In the genomic region with DNA sequence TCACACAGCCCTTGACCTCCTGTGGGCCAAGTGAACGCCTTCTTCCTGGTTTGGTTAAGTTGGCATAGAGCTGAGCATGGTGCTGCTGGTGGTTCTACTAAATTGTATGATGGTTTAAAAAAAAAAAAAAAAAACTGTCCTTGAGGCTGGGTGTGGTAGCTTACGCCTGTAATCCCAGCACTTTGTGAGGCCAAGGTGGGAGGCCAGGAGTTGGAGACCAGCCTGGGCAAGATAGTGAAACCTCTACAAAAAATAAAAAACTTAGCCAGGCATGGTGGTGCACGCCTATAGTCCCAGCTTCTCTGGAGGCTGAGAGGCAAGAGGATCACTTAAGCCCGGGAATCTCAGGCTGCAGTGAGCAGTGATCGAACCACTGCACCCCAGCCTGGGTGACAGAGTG, we compare ENCODE assay signal across 1 cellular context.
TF ChIP-seq lines count a peak whose summit lies in the region.

No MANE protein-coding gene starts in this region.

TF ChIP-seq in WTC11, 78 proteins besides CTCF, POLR2A, EP300 and RAD21:
- TF ChIP-seq, protein P1, sequence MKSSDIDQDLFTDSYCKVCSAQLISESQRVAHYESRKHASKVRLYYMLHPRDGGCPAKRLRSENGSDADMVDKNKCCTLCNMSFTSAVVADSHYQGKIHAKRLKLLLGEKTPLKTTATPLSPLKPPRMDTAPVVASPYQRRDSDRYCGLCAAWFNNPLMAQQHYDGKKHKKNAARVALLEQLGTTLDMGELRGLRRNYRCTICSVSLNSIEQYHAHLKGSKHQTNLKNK (CRISPR knock-in tag; IDR thresholded peaks at IDR 0.05) = no peak
- TF ChIP-seq, protein P2, sequence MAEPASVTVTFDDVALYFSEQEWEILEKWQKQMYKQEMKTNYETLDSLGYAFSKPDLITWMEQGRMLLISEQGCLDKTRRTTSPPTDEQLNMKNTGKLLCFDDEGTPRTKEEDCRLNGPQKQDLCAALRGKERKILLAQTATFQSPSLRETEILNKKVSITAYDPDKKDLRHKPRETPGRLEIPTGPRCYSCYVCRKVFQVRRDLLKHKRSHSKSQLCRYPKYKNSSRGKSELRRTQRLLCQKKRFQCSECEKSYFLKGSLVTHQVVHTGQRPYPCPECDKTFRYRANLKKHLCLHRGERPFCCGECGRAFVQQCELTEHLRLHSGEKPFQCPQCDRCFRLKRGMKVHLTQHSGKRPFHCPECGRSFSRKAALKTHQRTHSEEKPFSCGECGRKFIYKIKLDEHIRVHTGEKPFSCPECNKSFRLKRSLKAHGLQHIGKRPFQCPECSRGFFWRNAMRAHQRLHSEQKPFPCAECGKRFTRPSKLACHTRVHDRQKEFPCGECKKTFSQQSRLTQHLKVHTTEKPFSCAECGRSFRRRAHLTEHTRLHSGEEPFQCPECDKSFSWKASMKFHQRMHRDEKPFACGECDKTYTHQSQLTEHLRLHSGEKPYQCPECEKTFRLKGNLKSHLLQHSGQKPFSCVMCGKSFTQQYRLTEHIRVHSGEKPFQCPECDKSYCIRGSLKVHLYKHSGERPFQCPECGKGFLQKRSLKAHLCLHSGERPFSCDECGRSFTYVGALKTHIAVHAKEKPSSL (CRISPR knock-in tag; conservative IDR thresholded peaks at IDR 0.05) = no peak
- TF ChIP-seq ZNF396 (CRISPR knock-in tag; IDR thresholded peaks at IDR 0.05; ENCODE audit: borderline replicate concordance) (no peak), RELA (CRISPR knock-in tag; IDR thresholded peaks at IDR 0.05; ENCODE audit: borderline replicate concordance) (no peak)
